ENCODE assay signal across 33 cellular contexts in genomic region chrY:8092926-8093325, GRCh38.
"Had no signal": no experiment of that assay in that cellular context is flagged by ENCODE, and none has a peak within 500 bp of the region (broad histone marks: within the 10 kb centered on the region; RNA-seq: fewer than 3 reads in every experiment).

No MANE protein-coding gene starts in this region.

- H3K36me3 Mint-ChIP-seq: activated CD8-positive, alpha-beta memory T cell treated with anti-CD3 and anti-CD28 coated beads, Interleukin-2, amount 10 ng/mL, durations not matched to agents 7 days and 5 days; activated naive CD4-positive, alpha-beta T cell treated with anti-CD3 and anti-CD28 coated beads, Interleukin-2, amount 10 ng/mL, durations not matched to agents 7 days and 5 days; activated naive CD4-positive, alpha-beta T cell treated with anti-CD3 and anti-CD28 coated beads, Interleukin-2, amount 50 U/mL, for 24 hours; activated naive CD8-positive, alpha-beta T cell; activated naive CD8-positive, alpha-beta T cell treated with anti-CD3 and anti-CD28 coated beads, Interleukin-2, amount 10 ng/mL, durations not matched to agents 7 days and 5 days; brain had no signal

- H3K27me3 ChIP-seq: ascending aorta had no signal

- H3K27ac ChIP-seq: ascending aorta, VCaP had no signal

- H3K9me3 ChIP-seq: ascending aorta had no signal

- FAIRE-seq: TTC549 had no signal

- H3K4me3 Mint-ChIP-seq: activated B cell treated with CpG ODN at 0.5 μM for 24 hours; activated CD4-positive, alpha-beta memory T cell treated with anti-CD3 and anti-CD28 coated beads, Interleukin-2, amount 10 ng/mL, durations not matched to agents 7 days and 5 days; activated CD4-positive, alpha-beta T cell treated with anti-CD3 and anti-CD28 coated beads, Interleukin-2, amount 10 ng/mL, durations not matched to agents 7 days and 5 days; activated CD8-positive, alpha-beta memory T cell treated with anti-CD3 and anti-CD28 coated beads, Interleukin-2, amount 10 ng/mL, durations not matched to agents 7 days and 5 days; activated CD8-positive, alpha-beta T cell treated with anti-CD3 and anti-CD28 coated beads, Interleukin-2, amount 10 ng/mL, durations not matched to agents 7 days and 5 days; activated naive CD4-positive, alpha-beta T cell treated with anti-CD3 and anti-CD28 coated beads, Interleukin-2, amount 10 ng/mL, durations not matched to agents 7 days and 5 days; activated naive CD4-positive, alpha-beta T cell treated with anti-CD3 and anti-CD28 coated beads, Interleukin-2, amount 50 U/mL, for 24 hours; activated naive CD8-positive, alpha-beta T cell; activated naive CD8-positive, alpha-beta T cell treated with anti-CD3 and anti-CD28 coated beads, Interleukin-2, amount 10 ng/mL, durations not matched to agents 7 days and 5 days; activated naive CD8-positive, alpha-beta T cell treated with anti-CD3 and anti-CD28 coated beads, Interleukin-2, amount 50 U/mL, for 24 hours; activated T-cell treated with anti-CD3 and anti-CD28 coated beads, Interleukin-2, amount 50 U/mL, for 24 hours; brain; T-helper 1 cell treated with Interleukin-12 subunit alpha and Interleukin-12 subunit beta and Interleukin-4 antibody, amounts not matched to agents 30 μg/mL and 1 μg/mL, for 36 hours; T-helper 2 cell treated with Interferon-gamma antibody and Interleukin-4, amounts not matched to agents 5 μg/mL and 100 μg/mL, for 36 hours had no signal

- H3K4me3 ChIP-seq: ascending aorta had no signal

- H3K4me1 ChIP-seq: ascending aorta had no signal

- H3K27ac Mint-ChIP-seq: activated B cell treated with CpG ODN at 0.5 μM for 24 hours; activated CD4-positive, alpha-beta memory T cell treated with anti-CD3 and anti-CD28 coated beads, Interleukin-2, amount 10 ng/mL, durations not matched to agents 7 days and 5 days; activated CD4-positive, alpha-beta T cell treated with anti-CD3 and anti-CD28 coated beads, Interleukin-2, amount 10 ng/mL, durations not matched to agents 7 days and 5 days; activated CD8-positive, alpha-beta memory T cell treated with anti-CD3 and anti-CD28 coated beads, Interleukin-2, amount 10 ng/mL, durations not matched to agents 7 days and 5 days; activated CD8-positive, alpha-beta T cell treated with anti-CD3 and anti-CD28 coated beads, Interleukin-2, amount 10 ng/mL, durations not matched to agents 7 days and 5 days; activated naive CD4-positive, alpha-beta T cell treated with anti-CD3 and anti-CD28 coated beads, Interleukin-2, amount 10 ng/mL, durations not matched to agents 7 days and 5 days; activated naive CD4-positive, alpha-beta T cell treated with anti-CD3 and anti-CD28 coated beads, Interleukin-2, amount 50 U/mL, for 24 hours; activated naive CD8-positive, alpha-beta T cell; activated naive CD8-positive, alpha-beta T cell treated with anti-CD3 and anti-CD28 coated beads, Interleukin-2, amount 10 ng/mL, durations not matched to agents 7 days and 5 days; activated naive CD8-positive, alpha-beta T cell treated with anti-CD3 and anti-CD28 coated beads, Interleukin-2, amount 50 U/mL, for 24 hours; activated T-cell treated with anti-CD3 and anti-CD28 coated beads, Interleukin-2, amount 50 U/mL, for 24 hours; activated T-helper 2 cell treated with anti-CD3 and anti-CD28 coated beads, Interferon-gamma antibody, Interleukin-2, Interleukin-4, amounts not matched to agents 10 μg/mL and 5 μg/mL and 100 μg/mL, durations not matched to agents 14 hours and 24 hours and 36 hours; brain; T-helper 1 cell treated with Interleukin-12 subunit alpha and Interleukin-12 subunit beta and Interleukin-4 antibody, amounts not matched to agents 30 μg/mL and 1 μg/mL, for 36 hours; T-helper 2 cell treated with Interferon-gamma antibody and Interleukin-4, amounts not matched to agents 5 μg/mL and 100 μg/mL, for 36 hours had no signal

- H3K9me3 Mint-ChIP-seq: activated B cell treated with CpG ODN at 0.5 μM for 24 hours; activated CD4-positive, alpha-beta memory T cell treated with anti-CD3 and anti-CD28 coated beads, Interleukin-2, amount 10 ng/mL, durations not matched to agents 7 days and 5 days; activated CD4-positive, alpha-beta T cell treated with anti-CD3 and anti-CD28 coated beads, Interleukin-2, amount 10 ng/mL, durations not matched to agents 7 days and 5 days; activated naive CD4-positive, alpha-beta T cell treated with anti-CD3 and anti-CD28 coated beads, Interleukin-2, amount 10 ng/mL, durations not matched to agents 7 days and 5 days; activated naive CD4-positive, alpha-beta T cell treated with anti-CD3 and anti-CD28 coated beads, Interleukin-2, amount 50 U/mL, for 24 hours; activated naive CD8-positive, alpha-beta T cell treated with anti-CD3 and anti-CD28 coated beads, Interleukin-2, amount 10 ng/mL, durations not matched to agents 7 days and 5 days; activated naive CD8-positive, alpha-beta T cell treated with anti-CD3 and anti-CD28 coated beads, Interleukin-2, amount 50 U/mL, for 24 hours; activated T-cell treated with anti-CD3 and anti-CD28 coated beads, Interleukin-2, amount 50 U/mL, for 24 hours; activated T-helper 2 cell treated with anti-CD3 and anti-CD28 coated beads, Interferon-gamma antibody, Interleukin-2, Interleukin-4, amounts not matched to agents 10 μg/mL and 5 μg/mL and 100 μg/mL, durations not matched to agents 14 hours and 24 hours and 36 hours; T-helper 1 cell treated with Interleukin-12 subunit alpha and Interleukin-12 subunit beta and Interleukin-4 antibody, amounts not matched to agents 30 μg/mL and 1 μg/mL, for 36 hours; T-helper 2 cell treated with Interferon-gamma antibody and Interleukin-4, amounts not matched to agents 5 μg/mL and 100 μg/mL, for 36 hours had no signal

- H3K27me3 Mint-ChIP-seq: activated B cell treated with CpG ODN at 0.5 μM for 24 hours; activated CD4-positive, alpha-beta memory T cell treated with anti-CD3 and anti-CD28 coated beads, Interleukin-2, amount 10 ng/mL, durations not matched to agents 7 days and 5 days; activated CD4-positive, alpha-beta T cell treated with anti-CD3 and anti-CD28 coated beads, Interleukin-2, amount 10 ng/mL, durations not matched to agents 7 days and 5 days; activated CD8-positive, alpha-beta memory T cell treated with anti-CD3 and anti-CD28 coated beads, Interleukin-2, amount 10 ng/mL, durations not matched to agents 7 days and 5 days; activated naive CD4-positive, alpha-beta T cell treated with anti-CD3 and anti-CD28 coated beads, Interleukin-2, amount 10 ng/mL, durations not matched to agents 7 days and 5 days; activated naive CD4-positive, alpha-beta T cell treated with anti-CD3 and anti-CD28 coated beads, Interleukin-2, amount 50 U/mL, for 24 hours; activated naive CD8-positive, alpha-beta T cell; activated naive CD8-positive, alpha-beta T cell treated with anti-CD3 and anti-CD28 coated beads, Interleukin-2, amount 10 ng/mL, durations not matched to agents 7 days and 5 days; activated naive CD8-positive, alpha-beta T cell treated with anti-CD3 and anti-CD28 coated beads, Interleukin-2, amount 50 U/mL, for 24 hours; activated T-cell treated with anti-CD3 and anti-CD28 coated beads, Interleukin-2, amount 50 U/mL, for 24 hours; brain had no signal

- ATAC-seq: activated CD8-positive, alpha-beta memory T cell treated with anti-CD3 and anti-CD28 coated beads, Interleukin-2, amount 10 ng/mL, durations not matched to agents 7 days and 5 days; activated CD8-positive, alpha-beta T cell treated with anti-CD3 and anti-CD28 coated beads, Interleukin-2, amount 10 ng/mL, durations not matched to agents 7 days and 5 days; activated naive CD8-positive, alpha-beta T cell treated with anti-CD3 and anti-CD28 coated beads, Interleukin-2, amount 50 U/mL, for 24 hours had no signal

- H3K4me1 Mint-ChIP-seq: activated B cell treated with CpG ODN at 0.5 μM for 24 hours; activated CD4-positive, alpha-beta memory T cell treated with anti-CD3 and anti-CD28 coated beads, Interleukin-2, amount 10 ng/mL, durations not matched to agents 7 days and 5 days; activated CD4-positive, alpha-beta T cell treated with anti-CD3 and anti-CD28 coated beads, Interleukin-2, amount 10 ng/mL, durations not matched to agents 7 days and 5 days; activated CD8-positive, alpha-beta memory T cell treated with anti-CD3 and anti-CD28 coated beads, Interleukin-2, amount 10 ng/mL, durations not matched to agents 7 days and 5 days; activated naive CD4-positive, alpha-beta T cell treated with anti-CD3 and anti-CD28 coated beads, Interleukin-2, amount 10 ng/mL, durations not matched to agents 7 days and 5 days; activated naive CD4-positive, alpha-beta T cell treated with anti-CD3 and anti-CD28 coated beads, Interleukin-2, amount 50 U/mL, for 24 hours; activated naive CD8-positive, alpha-beta T cell treated with anti-CD3 and anti-CD28 coated beads, Interleukin-2, amount 10 ng/mL, durations not matched to agents 7 days and 5 days; activated naive CD8-positive, alpha-beta T cell treated with anti-CD3 and anti-CD28 coated beads, Interleukin-2, amount 50 U/mL, for 24 hours; brain had no signal

- DNase-seq: activated B cell treated with CpG ODN at 0.5 μM for 24 hours; activated CD4-positive, alpha-beta memory T cell treated with anti-CD3 and anti-CD28 coated beads, Interleukin-2, amount 10 ng/mL, durations not matched to agents 7 days and 5 days; activated CD4-positive, alpha-beta T cell treated with anti-CD3 and anti-CD28 coated beads for 4 hours; activated CD4-positive, alpha-beta T cell treated with anti-CD3 and anti-CD28 coated beads, Interleukin-2, amount 10 ng/mL, durations not matched to agents 7 days and 5 days; activated CD4-positive, alpha-beta T cell treated with anti-CD3 and anti-CD28 coated beads, Interleukin-2, amount 50 U/mL, for 48 hours; activated CD4-positive, CD25-positive, alpha-beta regulatory T cell treated with anti-CD3 and anti-CD28 coated beads, Interleukin-2, amount 50 U/mL, for 72 hours; activated CD8-positive, alpha-beta memory T cell treated with anti-CD3 and anti-CD28 coated beads for 24 hours; activated CD8-positive, alpha-beta memory T cell treated with anti-CD3 and anti-CD28 coated beads, Interleukin-2, amount 10 ng/mL, durations not matched to agents 7 days and 5 days; activated CD8-positive, alpha-beta memory T cell treated with anti-CD3 and anti-CD28 coated beads, Interleukin-2, amount 50 U/mL, for 48 hours; activated CD8-positive, alpha-beta T cell treated with anti-CD3 and anti-CD28 coated beads, Interleukin-2, amount 10 ng/mL, durations not matched to agents 7 days and 5 days; activated effector memory CD4-positive, alpha-beta T cell treated with Interleukin-2 at 50 U/mL for 16 hours; activated gamma-delta T cell; activated naive CD4-positive, alpha-beta T cell treated with anti-CD3 and anti-CD28 coated beads, Interleukin-2, amount 10 ng/mL, durations not matched to agents 7 days and 5 days; activated naive CD4-positive, alpha-beta T cell treated with Interleukin-2 at 50 U/mL for 16 hours; activated naive CD8-positive, alpha-beta T cell treated with anti-CD3 and anti-CD28 coated beads, Interleukin-2, amount 10 ng/mL, durations not matched to agents 7 days and 5 days; activated naive CD8-positive, alpha-beta T cell treated with anti-CD3 and anti-CD28 coated beads, Interleukin-2, amount 50 U/mL, for 24 hours; activated T-cell treated with anti-CD3 and anti-CD28 coated beads, Interleukin-2, amount 50 U/mL, for 24 hours; activated T-cell treated with anti-CD3 and anti-CD28 coated beads, Interleukin-2, amount 50 U/mL, for 48 hours; amygdala; anterior cingulate cortex; central memory CD4-positive, alpha-beta T cell; T-helper 1 cell; T-helper 2 cell; T-helper 9 cell had no signal

- H3K36me3 ChIP-seq: ascending aorta had no signal
